19 cellular contexts compared by ENCODE assay signal in the genomic region with DNA sequence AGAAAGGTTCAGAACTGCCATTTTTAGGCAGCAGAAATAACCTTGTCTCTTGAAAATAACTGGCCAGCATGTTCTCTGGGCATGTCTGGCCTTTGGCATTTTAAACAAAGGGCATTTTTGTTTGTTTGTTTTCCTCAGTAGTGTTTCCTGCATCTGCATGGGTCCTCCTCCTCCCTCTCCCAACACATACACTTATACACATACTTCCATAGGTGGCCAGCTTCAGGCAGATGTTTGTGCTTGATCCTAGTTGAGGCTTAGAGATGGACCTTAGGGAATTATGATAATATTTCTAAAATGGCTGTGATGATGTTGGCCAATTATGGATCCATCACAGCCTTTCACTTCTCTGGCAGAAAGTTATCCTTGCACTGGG. TPM values are rescaled to one million over a fixed set of nuclear protein-coding genes. Genes with fewer than 3 reads are reported as not detected.
"Had no signal": no experiment of that assay in that cellular context is flagged by ENCODE, and none has a peak within 500 bp of the region (broad histone marks: within the 10 kb centered on the region; RNA-seq: fewer than 3 reads in every experiment).

No MANE protein-coding gene starts in this region.

- H3K36me3 ChIP-seq: colonic mucosa, esophagus squamous epithelium, neural progenitor cell, pancreas, prostate gland, stomach, uterus had no signal

- H3K9ac ChIP-seq: neural progenitor cell had no signal

- ATAC-seq: foreskin keratinocyte, natural killer cell, pancreas, sciatic nerve had no signal

- H3K4me1 ChIP-seq: foreskin keratinocyte, prostate gland had no signal

- H3K9me3 Mint-ChIP-seq: natural killer cell had no signal

- DNase-seq: dermis blood vessel endothelial cell; esophagus squamous epithelium; foreskin keratinocyte; kidney glomerular epithelial cell; natural killer cell; nucleus accumbens; stimulated activated naive CD4-positive, alpha-beta T cell; stomach; trophoblast cell; uterus had no signal

- H3K36me3 Mint-ChIP-seq: natural killer cell, neural progenitor cell had no signal

- H2AFZ ChIP-seq: neural progenitor cell had no signal

- H3K4me3 Mint-ChIP-seq: natural killer cell had no signal

- H3K27ac ChIP-seq: colonic mucosa, esophagus squamous epithelium, foreskin keratinocyte, neural progenitor cell, pancreas, prostate gland, stomach, uterus had no signal

- H3K4me3 ChIP-seq: colonic mucosa, esophagus squamous epithelium, neural progenitor cell, pancreas, prostate gland, stomach, uterus had no signal

- H3K27ac Mint-ChIP-seq: natural killer cell, neural progenitor cell had no signal

- H3K4me2 ChIP-seq: neural progenitor cell had no signal

- H3K9me3 ChIP-seq: colonic mucosa, esophagus squamous epithelium, pancreas, prostate gland, uterus had no signal

RNA-seq across cellular contexts. Expression of a gene that starts 7.2 kb away (rescaled TPM):
- total RNA-seq: cerebellum, colonic mucosa, dermis blood vessel endothelial cell, epithelial cell of proximal tubule, esophagus squamous epithelium, foreskin keratinocyte, liver, natural killer cell, pancreas, renal cortical epithelial cell, sciatic nerve, uterus had no signal
- polyA plus RNA-seq: liver, pancreas had no signal

RNA-seq across cellular contexts. Expression of a gene that starts 59.8 kb away (rescaled TPM):
- total RNA-seq: foreskin keratinocyte had no signal
- polyA plus RNA-seq: foreskin keratinocyte had no signal
